Comparison of ENCODE assay signal across 33 cellular contexts in the genomic region with DNA sequence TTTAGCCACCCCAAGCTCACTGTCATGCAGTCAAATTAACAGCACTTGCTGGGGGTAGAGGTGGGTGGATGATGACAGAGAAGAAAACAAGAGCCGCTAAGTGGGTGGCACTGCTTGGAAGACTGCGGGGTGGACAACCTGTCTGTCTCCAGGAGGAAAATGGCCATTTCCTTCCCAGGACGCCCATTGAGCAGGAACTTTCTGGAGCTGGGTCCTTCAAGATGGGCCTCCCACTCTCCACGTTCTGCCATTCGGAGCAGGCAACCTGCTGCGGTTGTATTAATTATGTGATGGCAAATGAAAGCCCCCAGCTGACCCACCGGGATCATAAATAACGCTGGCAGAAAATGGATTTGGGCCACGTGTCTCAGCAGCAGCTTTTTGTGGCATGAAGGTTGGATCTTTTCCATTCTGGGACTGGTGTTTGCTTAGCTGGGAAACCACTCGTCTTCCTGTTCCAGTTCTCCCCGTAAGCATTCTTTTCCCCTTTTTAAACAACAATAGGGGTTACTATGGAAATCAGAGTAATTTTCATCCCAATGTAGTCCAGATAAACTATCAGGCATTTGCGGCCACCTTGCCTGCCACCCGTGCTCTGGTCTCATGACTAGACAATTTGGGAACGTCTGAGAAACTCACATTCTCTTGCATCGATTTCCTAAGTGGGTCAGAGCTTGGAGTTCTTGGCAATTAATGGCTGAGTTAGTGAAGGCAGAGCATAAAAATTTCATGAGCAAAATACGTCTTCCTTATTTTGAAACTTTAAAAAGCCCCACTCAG.
DNase-seq lines count a peak whose midpoint lies in the region; ATAC-seq, FAIRE-seq and TF ChIP-seq lines count a peak whose summit lies in the region.
"Had no signal": no experiment of that assay in that cellular context is flagged by ENCODE, and none has a peak within 500 bp of the region (broad histone marks: within the 10 kb centered on the region; RNA-seq: fewer than 3 reads in every experiment).

No MANE protein-coding gene starts in this region.

- TF ChIP-seq EP300 in transverse colon (IDR thresholded peaks at IDR 0.05; ENCODE audit: low read depth) = no peak

- DNase-seq in NCI-H146 (lab: John Stamatoyannopoulos, UW) = peak; percentile 62
- DNase-seq in body of pancreas = peak in 1 of 4 donors; percentile 33
- peak; percentile 24 for DNase-seq in medulla oblongata (ENCODE audit: extremely low spot score)
- no peak for DNase-seq in urothelium cell line (ENCODE audit: low spot score)
- DNase-seq in transverse colon = no peak
- DNase-seq: activated CD4-positive, alpha-beta T cell treated with anti-CD3 and anti-CD28 coated beads, Interleukin-2, amount 10 ng/mL, durations not matched to agents 7 days and 5 days; activated naive CD4-positive, alpha-beta T cell treated with anti-CD3 and anti-CD28 coated beads, Interleukin-2, amount 10 ng/mL, durations not matched to agents 7 days and 5 days; activated T-cell treated with anti-CD3 and anti-CD28 coated beads, Interleukin-2, amount 50 U/mL, for 72 hours; COR-L47; DMS53; effector CD4-positive, alpha-beta T cell; GOT3; left ventricle myocardium inferior; NCI-H1048; NCI-H187; NCI-H446 treated with DMSO at 0.1 percent for 48 hours; spleen; stimulated activated CD4-positive, alpha-beta T cell treated with anti-CD3 and anti-CD28 coated beads, Interleukin-2, amount 100 ng/mL, for 24 hours; thyroid gland had no signal

- in situ Hi-C loops in transverse colon (cut with MboI; ENCODE audit: low pct_ligation_motif_present in 1 of 4, low pct_unique_long_range_greater_than_20kb in 1 of 4, low sequenced_read_pairs in 3 of 4) = no loop called here

- FAIRE-seq in urothelium cell line (lab: Jason Lieb, UNC) = peak; percentile 52
- FAIRE-seq: colon, G401.6, keratinocyte had no signal

- H3K36me3 Mint-ChIP-seq in stimulated activated memory B cell treated with anti-CD40 and anti-IgM and Interleukin-4, amounts not matched to agents 10 μg/mL and 1 μg/mL and 100 μg/mL, for 72 hours = no peaks in the 10 kb centered on the region
- H3K36me3 Mint-ChIP-seq: activated naive CD4-positive, alpha-beta T cell treated with anti-CD3 and anti-CD28 coated beads, Interleukin-2, amount 10 ng/mL, durations not matched to agents 7 days and 5 days had no signal

- H3K4me3 Mint-ChIP-seq in stimulated activated memory B cell treated with anti-CD40 and anti-IgM and Interleukin-4, amounts not matched to agents 10 μg/mL and 1 μg/mL and 100 μg/mL, for 72 hours = no peak overlapping the region
- H3K4me3 Mint-ChIP-seq: activated CD4-positive, alpha-beta T cell treated with anti-CD3 and anti-CD28 coated beads, Interleukin-2, amount 10 ng/mL, durations not matched to agents 7 days and 5 days; activated naive CD4-positive, alpha-beta T cell treated with anti-CD3 and anti-CD28 coated beads, Interleukin-2, amount 10 ng/mL, durations not matched to agents 7 days and 5 days; activated T-cell treated with anti-CD3 and anti-CD28 coated beads, Interleukin-2, amount 50 U/mL, for 72 hours; stimulated activated naive CD8-positive, alpha-beta T cell treated with anti-CD3 and anti-CD28 coated beads, Interleukin-15, Interleukin-2, amounts not matched to agents 100 ng/mL and 50 ng/mL, for 24 hours; WTC11 had no signal

- H3K27me3 Mint-ChIP-seq in stimulated activated memory B cell treated with anti-CD40 and anti-IgM and Interleukin-4, amounts not matched to agents 10 μg/mL and 1 μg/mL and 100 μg/mL, for 72 hours = peaks cover 46% of the 10 kb centered on the region

- 40 to 42% methylated on average over 16 of the region's 16 CpGs for WGBS in body of pancreas, 2 donors
- WGBS in transverse colon (ENCODE audit: low coverage in 1 of 2), 2 donors = 77 to 80% methylated on average over 15 to 16 of the region's 16 CpGs

- peak; percentile 29 for ATAC-seq in body of pancreas
- no peak for ATAC-seq in stimulated activated memory B cell treated with anti-CD40 and anti-IgM and Interleukin-4, amounts not matched to agents 10 μg/mL and 1 μg/mL and 100 μg/mL, for 72 hours
- ATAC-seq in HG02588 (IDR thresholded peaks at IDR 0.05; ENCODE audit: unreplicated experiment) = no peak
- ATAC-seq: activated T-cell treated with anti-CD3 and anti-CD28 coated beads, Interleukin-2, amount 50 U/mL, for 72 hours; heart left ventricle; right lobe of liver; WTC11 had no signal

- no peak overlapping the region for H3K4me3 ChIP-seq in body of pancreas
- no peak overlapping the region for H3K4me3 ChIP-seq in transverse colon
- H3K4me3 ChIP-seq: BLaER1 treated with 17β-estradiol and CSF1 and Interleukin-3, amounts not matched to agents 10 nM and 100 nM; breast epithelium; heart left ventricle; left ventricle myocardium inferior; prostate gland; right lobe of liver; SK-N-MC; spleen; thyroid gland had no signal

- no peaks in the 10 kb centered on the region for H3K9me3 Mint-ChIP-seq in stimulated activated memory B cell treated with anti-CD40 and anti-IgM and Interleukin-4, amounts not matched to agents 10 μg/mL and 1 μg/mL and 100 μg/mL, for 72 hours
- H3K9me3 Mint-ChIP-seq: activated CD4-positive, alpha-beta T cell treated with anti-CD3 and anti-CD28 coated beads, Interleukin-2, amount 10 ng/mL, durations not matched to agents 7 days and 5 days; activated naive CD4-positive, alpha-beta T cell treated with anti-CD3 and anti-CD28 coated beads, Interleukin-2, amount 10 ng/mL, durations not matched to agents 7 days and 5 days; activated T-cell treated with anti-CD3 and anti-CD28 coated beads, Interleukin-2, amount 50 U/mL, for 72 hours; stimulated activated naive CD8-positive, alpha-beta T cell treated with anti-CD3 and anti-CD28 coated beads, Interleukin-15, Interleukin-2, amounts not matched to agents 100 ng/mL and 50 ng/mL, for 24 hours had no signal

- peaks cover 43% of the 10 kb centered on the region for H3K4me1 ChIP-seq in body of pancreas
- H3K4me1 ChIP-seq in transverse colon = peaks cover 0 to 8% (median 2%) of the 10 kb centered on the region in 4 donors
- H3K4me1 ChIP-seq: right lobe of liver, spleen, thyroid gland had no signal

- intact Hi-C loops in body of pancreas (cut with DNase I) = no loop called here
- intact Hi-C loops in transverse colon (cut with DNase I; ENCODE audit: low total_unique reads) = no loop called here

- peak overlapping the region; percentile 23 to 91 (median 69) for H3K27ac ChIP-seq in body of pancreas
- no peak overlapping the region for H3K27ac ChIP-seq in transverse colon
- H3K27ac ChIP-seq: BLaER1 treated with 17β-estradiol and CSF1 and Interleukin-3, amounts not matched to agents 10 nM and 100 nM; breast epithelium; heart left ventricle; left ventricle myocardium inferior; neutrophil; right lobe of liver; SK-N-MC; spleen; thyroid gland had no signal

- TF ChIP-seq CTCF in body of pancreas (IDR thresholded peaks at IDR 0.05) (no peak), transverse colon (IDR thresholded peaks at IDR 0.05) (no peak)

- H3K36me3 ChIP-seq in body of pancreas (replicated peaks in 1 of 2; ENCODE audit: insufficient read depth in 1 of 2, low read depth in 2 of 2) (no peaks in the 10 kb centered on the region), transverse colon (no peaks in the 10 kb centered on the region)
- H3K36me3 ChIP-seq: BLaER1 treated with 17β-estradiol and CSF1 and Interleukin-3, amounts not matched to agents 10 nM and 100 nM; breast epithelium; heart left ventricle; left ventricle myocardium inferior; neutrophil; prostate gland; right lobe of liver; spleen; thyroid gland had no signal

- H3K27ac Mint-ChIP-seq in stimulated activated memory B cell treated with anti-CD40 and anti-IgM and Interleukin-4, amounts not matched to agents 10 μg/mL and 1 μg/mL and 100 μg/mL, for 72 hours = no peak overlapping the region
- H3K27ac Mint-ChIP-seq: activated CD4-positive, alpha-beta T cell treated with anti-CD3 and anti-CD28 coated beads, Interleukin-2, amount 10 ng/mL, durations not matched to agents 7 days and 5 days; activated naive CD4-positive, alpha-beta T cell treated with anti-CD3 and anti-CD28 coated beads, Interleukin-2, amount 10 ng/mL, durations not matched to agents 7 days and 5 days; activated T-cell treated with anti-CD3 and anti-CD28 coated beads, Interleukin-2, amount 50 U/mL, for 72 hours; stimulated activated naive CD8-positive, alpha-beta T cell treated with anti-CD3 and anti-CD28 coated beads, Interleukin-15, Interleukin-2, amounts not matched to agents 100 ng/mL and 50 ng/mL, for 24 hours; WTC11 had no signal

- no peaks in the 10 kb centered on the region for H3K4me1 Mint-ChIP-seq in stimulated activated memory B cell treated with anti-CD40 and anti-IgM and Interleukin-4, amounts not matched to agents 10 μg/mL and 1 μg/mL and 100 μg/mL, for 72 hours

- no peaks in the 10 kb centered on the region for H3K9me3 ChIP-seq in body of pancreas
- H3K9me3 ChIP-seq in transverse colon = no peaks in the 10 kb centered on the region
- H3K9me3 ChIP-seq: BLaER1 treated with 17β-estradiol and CSF1 and Interleukin-3, amounts not matched to agents 10 nM and 100 nM; breast epithelium; neutrophil; prostate gland; right lobe of liver; spleen; thyroid gland had no signal

- H3K27me3 ChIP-seq in body of pancreas (no peaks in the 10 kb centered on the region), transverse colon (no peaks in the 10 kb centered on the region)
- H3K27me3 ChIP-seq: BLaER1 treated with 17β-estradiol and CSF1 and Interleukin-3, amounts not matched to agents 10 nM and 100 nM; breast epithelium; heart left ventricle; neutrophil; right lobe of liver; thyroid gland had no signal

- no peak for TF ChIP-seq POLR2A in body of pancreas (IDR thresholded peaks at IDR 0.05)
- TF ChIP-seq POLR2A in transverse colon (IDR thresholded peaks at IDR 0.05) = no peak

Comparison
In these comparisons a context has a peak if more than half of its experiments do, and no peak if none do; other contexts are left out.
1. DNase-seq: peak in NCI-H146 (single experiment) and medulla oblongata (single experiment); none in urothelium cell line (single experiment) and transverse colon (single experiment).
2. H3K27ac ChIP-seq: peak in body of pancreas (4 of 4); none in transverse colon (0 of 4).